Comparison of ENCODE assay signal across 16 cellular contexts in the genomic region with DNA sequence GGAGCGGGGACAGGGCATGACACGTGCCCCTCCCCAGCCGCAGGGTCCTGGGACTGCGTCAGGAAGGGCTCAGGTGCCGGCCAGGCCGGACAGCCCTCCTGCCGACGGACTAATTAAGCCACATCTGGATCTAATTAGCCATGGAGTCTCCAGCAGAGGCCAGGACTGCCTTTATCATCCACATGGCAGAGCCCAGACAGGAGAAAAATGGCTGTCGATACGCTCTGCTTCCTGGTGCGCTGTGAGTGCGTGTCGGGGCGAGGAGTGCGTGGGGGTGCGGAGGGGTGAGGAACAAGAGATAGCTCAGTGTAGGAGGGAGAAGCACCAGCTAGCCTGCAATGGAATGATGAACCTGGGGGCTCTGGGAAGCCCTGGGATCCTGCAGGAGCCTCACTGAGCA.
"Had no signal": no experiment of that assay in that cellular context is flagged by ENCODE, and none has a peak within 500 bp of the region (broad histone marks: within the 10 kb centered on the region; RNA-seq: fewer than 3 reads in every experiment).

No MANE protein-coding gene starts in this region.

- H3K9me3 Mint-ChIP-seq: activated naive CD4-positive, alpha-beta T cell treated with anti-CD3 and anti-CD28 coated beads, Interleukin-2, amount 50 U/mL, for 24 hours; activated T-cell treated with anti-CD3 and anti-CD28 coated beads, Interleukin-2, amount 50 U/mL, for 24 hours; dendritic cell treated with granulocyte-macrophage colony-stimulating factor and Interleukin-4, amounts not matched to agents 40 ng/mL and 50 ng/mL, for 4 days; effector memory CD8-positive, alpha-beta T cell; natural killer cell; stimulated activated naive CD8-positive, alpha-beta T cell treated with anti-CD3 and anti-CD28 coated beads, Interleukin-15, amount 100 ng/mL, for 72 hours; T-helper 2 cell treated with Interferon-gamma antibody and Interleukin-4, amounts not matched to agents 5 μg/mL and 100 μg/mL, for 36 hours had no signal

- H3K4me1 Mint-ChIP-seq: activated naive CD4-positive, alpha-beta T cell treated with anti-CD3 and anti-CD28 coated beads, Interleukin-2, amount 50 U/mL, for 24 hours; brain had no signal

- H3K4me3 Mint-ChIP-seq: activated naive CD4-positive, alpha-beta T cell treated with anti-CD3 and anti-CD28 coated beads, Interleukin-2, amount 50 U/mL, for 24 hours; activated T-cell treated with anti-CD3 and anti-CD28 coated beads, Interleukin-2, amount 50 U/mL, for 24 hours; brain; dendritic cell treated with granulocyte-macrophage colony-stimulating factor and Interleukin-4, amounts not matched to agents 40 ng/mL and 50 ng/mL, for 4 days; effector memory CD8-positive, alpha-beta T cell; natural killer cell; stimulated activated naive CD8-positive, alpha-beta T cell treated with anti-CD3 and anti-CD28 coated beads, Interleukin-15, amount 100 ng/mL, for 72 hours; T-helper 2 cell treated with Interferon-gamma antibody and Interleukin-4, amounts not matched to agents 5 μg/mL and 100 μg/mL, for 36 hours had no signal

- H3K27ac ChIP-seq: thoracic aorta had no signal

- H3K36me3 Mint-ChIP-seq: activated naive CD4-positive, alpha-beta T cell treated with anti-CD3 and anti-CD28 coated beads, Interleukin-2, amount 50 U/mL, for 24 hours; brain; natural killer cell had no signal

- DNase-seq: activated CD4-positive, alpha-beta T cell treated with anti-CD3 and anti-CD28 coated beads, Interleukin-2, amount 50 U/mL, for 4 hours; activated CD4-positive, CD25-positive, alpha-beta regulatory T cell treated with anti-CD3 and anti-CD28 coated beads, Interleukin-2, amount 50 U/mL, for 72 hours; activated effector memory CD4-positive, alpha-beta T cell treated with Interleukin-2 at 50 U/mL for 16 hours; activated T-cell treated with anti-CD3 and anti-CD28 coated beads, Interleukin-2, amount 50 U/mL, for 24 hours; amygdala; effector memory CD8-positive, alpha-beta T cell; glutamatergic neuron; mammary epithelial cell; natural killer cell; stimulated activated CD4-positive, alpha-beta T cell treated with anti-CD3 and anti-CD28 coated beads, Interleukin-4, amount 100 ng/mL, for 4 hours; stimulated activated naive CD8-positive, alpha-beta T cell treated with anti-CD3 and anti-CD28 coated beads, Interleukin-15, amount 100 ng/mL, for 72 hours had no signal

- H3K9me3 ChIP-seq: thoracic aorta had no signal

- H3K36me3 ChIP-seq: thoracic aorta had no signal

- H3K27ac Mint-ChIP-seq: activated naive CD4-positive, alpha-beta T cell treated with anti-CD3 and anti-CD28 coated beads, Interleukin-2, amount 50 U/mL, for 24 hours; activated T-cell treated with anti-CD3 and anti-CD28 coated beads, Interleukin-2, amount 50 U/mL, for 24 hours; brain; dendritic cell treated with granulocyte-macrophage colony-stimulating factor and Interleukin-4, amounts not matched to agents 40 ng/mL and 50 ng/mL, for 4 days; effector memory CD8-positive, alpha-beta T cell; natural killer cell; stimulated activated naive CD8-positive, alpha-beta T cell treated with anti-CD3 and anti-CD28 coated beads, Interleukin-15, amount 100 ng/mL, for 72 hours; T-helper 2 cell treated with Interferon-gamma antibody and Interleukin-4, amounts not matched to agents 5 μg/mL and 100 μg/mL, for 36 hours had no signal

- H3K4me3 ChIP-seq: thoracic aorta had no signal
